ENCODE assay signal across 1 cellular context in genomic region chr16:83930730-83931500, GRCh38.
TF ChIP-seq lines count a peak whose summit lies in the region.

No MANE protein-coding gene starts in this region.

TF ChIP-seq in H1, 55 proteins besides CTCF, POLR2A, EP300 and RAD21 (continued from another document):
- TF ChIP-seq TAF1 (IDR thresholded peaks at IDR 0.05; ENCODE audit: low read depth, low read length), result no peak
- TF ChIP-seq MAFK (IDR thresholded peaks at IDR 0.05; ENCODE audit: low read depth, low read length), result no peak
- no peak for TF ChIP-seq HDAC2 (IDR thresholded peaks at IDR 0.05; ENCODE audit: borderline replicate concordance in 1 of 2, low read depth in 2 of 2, low read length in 2 of 2)
- TF ChIP-seq BCL11A (IDR thresholded peaks at IDR 0.05; ENCODE audit: low read depth in 2 of 2, low read length in 2 of 2), result no peak
- TF ChIP-seq CREB1 (IDR thresholded peaks at IDR 0.05), result no peak
- TF ChIP-seq POU5F1 (IDR thresholded peaks at IDR 0.05; ENCODE audit: low read depth, low read length), result no peak
- no peak for TF ChIP-seq USF2 (IDR thresholded peaks at IDR 0.05; ENCODE audit: low read length)
- no peak for TF ChIP-seq FOSL1 (IDR thresholded peaks at IDR 0.05; ENCODE audit: insufficient read depth, low read depth, low read length)
- no peak for TF ChIP-seq NRF1 (IDR thresholded peaks at IDR 0.05; ENCODE audit: low read depth, low read length)
- no peak for TF ChIP-seq SUZ12 (IDR thresholded peaks at IDR 0.05; ENCODE audit: low read length)
- TF ChIP-seq PHF8 (conservative IDR thresholded peaks at IDR 0.05; ENCODE audit: low read depth, low read length), result no peak
- TF ChIP-seq KDM5A (IDR thresholded peaks at IDR 0.05; ENCODE audit: low read length), result no peak
- TF ChIP-seq SAP30 (IDR thresholded peaks at IDR 0.05; ENCODE audit: insufficient read depth, insufficient replicate concordance, low read length), result no peak
